18 cellular contexts compared by ENCODE assay signal in the genomic region with DNA sequence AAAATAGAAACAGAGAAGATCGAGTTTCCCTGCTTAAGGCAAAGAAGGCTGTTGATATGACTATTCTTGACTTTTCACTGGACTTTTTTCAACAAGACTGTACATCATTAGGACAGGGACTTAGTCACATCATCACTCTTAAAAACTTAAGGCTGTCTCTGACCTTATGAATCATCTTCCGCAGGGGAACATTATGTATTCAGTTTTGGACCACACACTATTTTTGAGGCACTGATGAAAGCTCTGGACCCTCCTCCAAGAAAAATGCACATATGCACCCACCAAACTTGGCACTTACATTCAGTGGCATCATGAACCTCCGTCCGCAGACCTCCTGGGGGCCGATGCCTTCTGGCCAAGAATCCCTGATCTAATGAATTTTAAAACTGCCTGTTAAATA.
DNase-seq lines count a peak whose midpoint lies in the region; ATAC-seq and TF ChIP-seq lines count a peak whose summit lies in the region.
"Had no signal": no experiment of that assay in that cellular context is flagged by ENCODE, and none has a peak within 500 bp of the region (broad histone marks: within the 10 kb centered on the region; RNA-seq: fewer than 3 reads in every experiment).

No MANE protein-coding gene starts in this region.

- H3K4me3 Mint-ChIP-seq in chondrocyte (ENCODE audit: unreplicated experiment) (peak overlapping the region; percentile 1), neural progenitor cell (no peak overlapping the region)
- H3K4me3 Mint-ChIP-seq: activated naive CD8-positive, alpha-beta T cell treated with anti-CD3 and anti-CD28 coated beads for 36 hours; stimulated activated naive B cell treated with anti-CD40 and anti-IgM and Interleukin-4, amounts not matched to agents 10 μg/mL and 1 μg/mL and 100 μg/mL, for 72 hours had no signal

- ATAC-seq in GM19324 (IDR thresholded peaks at IDR 0.05; ENCODE audit: low FRiP score, unreplicated experiment) = no peak
- ATAC-seq: stimulated activated naive B cell treated with anti-CD40 and anti-IgM and Interleukin-4, amounts not matched to agents 10 μg/mL and 1 μg/mL and 100 μg/mL, for 72 hours had no signal

- H3K27ac Mint-ChIP-seq in chondrocyte (ENCODE audit: unreplicated experiment) (peak overlapping the region; percentile 93), neural progenitor cell (no peak overlapping the region)
- H3K27ac Mint-ChIP-seq: activated naive CD8-positive, alpha-beta T cell treated with anti-CD3 and anti-CD28 coated beads for 36 hours; stimulated activated naive B cell treated with anti-CD40 and anti-IgM and Interleukin-4, amounts not matched to agents 10 μg/mL and 1 μg/mL and 100 μg/mL, for 72 hours had no signal

- H3K9ac ChIP-seq in GM23248 (0 out of 2 replicates have a peak overlapping the region, but pooled peaks have one; percentile 11), neural progenitor cell (no peak overlapping the region)

- H3K4me3 ChIP-seq in GM23248 (peak overlapping the region; percentile 5; the same call in 1 of the 2 replicates), muscle layer of duodenum (ENCODE audit: low read depth in 1 of 2, low read length in 2 of 2) (no peak overlapping the region), tibial artery (no peak overlapping the region), neural progenitor cell (no peak overlapping the region)
- H3K4me3 ChIP-seq: heart right ventricle, ovary had no signal

- H3K27me3 ChIP-seq in GM23248 (replicated peaks; ENCODE audit: insufficient read depth) (no peaks in the 10 kb centered on the region), muscle layer of duodenum (ENCODE audit: low read depth, low read length) (no peaks in the 10 kb centered on the region), tibial artery (no peaks in the 10 kb centered on the region), neural progenitor cell (no peaks in the 10 kb centered on the region)
- H3K27me3 ChIP-seq: heart right ventricle, ovary had no signal

- no peaks in the 10 kb centered on the region for H3K9me3 Mint-ChIP-seq in chondrocyte (ENCODE audit: low read depth)
- H3K9me3 Mint-ChIP-seq in neural progenitor cell = no peaks in the 10 kb centered on the region
- H3K9me3 Mint-ChIP-seq: activated naive CD8-positive, alpha-beta T cell treated with anti-CD3 and anti-CD28 coated beads for 36 hours; stimulated activated naive B cell treated with anti-CD40 and anti-IgM and Interleukin-4, amounts not matched to agents 10 μg/mL and 1 μg/mL and 100 μg/mL, for 72 hours had no signal

- H3K4me1 ChIP-seq in GM23248 (ENCODE audit: insufficient read depth) (peaks cover 54% of the 10 kb centered on the region), muscle layer of duodenum (ENCODE audit: control insufficient read depth in 1 of 2, insufficient read depth in 2 of 2, low read length in 2 of 2) (peaks cover 0 to 35% of the 10 kb centered on the region in 2 donors), tibial artery (peaks cover 0 to 100% (median 42%) of the 10 kb centered on the region in 4 donors), neural progenitor cell (no peaks in the 10 kb centered on the region)

- no peak overlapping the region for H2AFZ ChIP-seq in GM23248
- no peak overlapping the region for H2AFZ ChIP-seq in neural progenitor cell (replicated peaks)

- H3K36me3 Mint-ChIP-seq in chondrocyte (ENCODE audit: low read depth) (peaks cover 17% of the 10 kb centered on the region), neural progenitor cell (no peaks in the 10 kb centered on the region)
- H3K36me3 Mint-ChIP-seq: activated naive CD8-positive, alpha-beta T cell treated with anti-CD3 and anti-CD28 coated beads for 36 hours; stimulated activated naive B cell treated with anti-CD40 and anti-IgM and Interleukin-4, amounts not matched to agents 10 μg/mL and 1 μg/mL and 100 μg/mL, for 72 hours had no signal

- in situ Hi-C loops in GM23248 (cut with MboI) = no loop called here

- H3K9me3 ChIP-seq in GM23248 (ENCODE audit: low read depth) (no peaks in the 10 kb centered on the region), muscle layer of duodenum (ENCODE audit: control insufficient read depth in 1 of 2, low read length in 2 of 2) (no peaks in the 10 kb centered on the region), tibial artery (no peaks in the 10 kb centered on the region), neural progenitor cell (ENCODE audit: low read depth) (no peaks in the 10 kb centered on the region)
- H3K9me3 ChIP-seq: heart right ventricle, ovary had no signal

- 0 out of 2 replicates have a peak, but pooled peaks cover 21% of the 10 kb centered on the region for H3K36me3 ChIP-seq in GM23248 (ENCODE audit: low read depth)
- no peaks in the 10 kb centered on the region for H3K36me3 ChIP-seq in muscle layer of duodenum (ENCODE audit: control insufficient read depth in 1 of 2, insufficient read depth in 2 of 2, low read length in 2 of 2)
- peaks cover 0 to 10% (median 0%) of the 10 kb centered on the region in 3 donors for H3K36me3 ChIP-seq in tibial artery
- no peaks in the 10 kb centered on the region for H3K36me3 ChIP-seq in neural progenitor cell
- H3K36me3 ChIP-seq: ovary had no signal

- H3K9me2 ChIP-seq in GM23248 (ENCODE audit: insufficient read depth) = no peaks in the 10 kb centered on the region

- 3% methylated on average over 5 of the region's 5 CpGs for WGBS in GM23248 (ENCODE audit: low coverage in 1 of 2, low lambda C conversion rate in 2 of 2, missing lambda C conversion rate in 2 of 2), 2 experiments

- no peaks in the 10 kb centered on the region for H3K27me3 Mint-ChIP-seq in chondrocyte (ENCODE audit: low read depth)
- no peaks in the 10 kb centered on the region for H3K27me3 Mint-ChIP-seq in neural progenitor cell (ENCODE audit: insufficient read depth, low read depth)

- H3K4me1 Mint-ChIP-seq in chondrocyte (ENCODE audit: low read depth) (peaks cover 92% of the 10 kb centered on the region), neural progenitor cell (peaks cover 9% of the 10 kb centered on the region)

- peaks cover 96% of the 10 kb centered on the region for H3K79me2 ChIP-seq in GM23248 (ENCODE audit: insufficient read depth)
- H3K79me2 ChIP-seq in neural progenitor cell (ENCODE audit: low read depth) = no peaks in the 10 kb centered on the region

- peaks cover 79% of the 10 kb centered on the region for H3F3A ChIP-seq in GM23248 (ENCODE audit: insufficient read depth)
- no peaks in the 10 kb centered on the region for H3F3A ChIP-seq in neural progenitor cell (ENCODE audit: low read depth)

- H4K20me1 ChIP-seq in GM23248 (ENCODE audit: insufficient read depth) = peaks cover 5% of the 10 kb centered on the region; the same call in 1 of the 2 replicates
- no peaks in the 10 kb centered on the region for H4K20me1 ChIP-seq in neural progenitor cell (ENCODE audit: low read depth)

- H3K4me2 ChIP-seq in GM23248 (ENCODE audit: unreplicated experiment) = peak overlapping the region; percentile 29
- H3K4me2 ChIP-seq in neural progenitor cell = no peak overlapping the region

- peak overlapping the region; percentile 52 for H3K27ac ChIP-seq in GM23248
- peak overlapping the region; percentile 1 for H3K27ac ChIP-seq in muscle layer of duodenum (ENCODE audit: low read length)
- peak overlapping the region; percentile 55 to 57 for H3K27ac ChIP-seq in tibial artery
- no peak overlapping the region for H3K27ac ChIP-seq in neural progenitor cell
- H3K27ac ChIP-seq: ovary had no signal

- TF ChIP-seq CTCF in chondrocyte (IDR thresholded peaks at IDR 0.05) (no peak), tibial artery (IDR thresholded peaks at IDR 0.05) (no peak), neural progenitor cell (IDR thresholded peaks at IDR 0.05) (no peak)

- intact Hi-C loops in tibial artery (cut with DNase I; ENCODE audit: low total_unique reads) = no loop called here

- DNase-seq in GM23248 (peak; percentile 80), chondrocyte (ENCODE audit: low spot score) (no peak), tibial artery (no peak), neural progenitor cell (ENCODE audit: low spot score) (no peak)
- no peak for DNase-seq in effector CD8-positive, alpha-beta T cell (lab: John Stamatoyannopoulos, UW)
- DNase-seq: activated CD4-positive, alpha-beta T cell treated with anti-CD3 and anti-CD28 coated beads for 48 hours; activated naive CD8-positive, alpha-beta T cell treated with anti-CD3 and anti-CD28 coated beads for 36 hours; C1 segment of cervical spinal cord; central memory CD4-positive, alpha-beta T cell; heart right ventricle; islet precursor cell; NCI-H345; ovary; SIG-M5; stimulated activated naive B cell treated with anti-CD40 and anti-IgM and Interleukin-4, amounts not matched to agents 10 μg/mL and 1 μg/mL and 100 μg/mL, for 72 hours; T1000 had no signal
